In the genomic region with DNA sequence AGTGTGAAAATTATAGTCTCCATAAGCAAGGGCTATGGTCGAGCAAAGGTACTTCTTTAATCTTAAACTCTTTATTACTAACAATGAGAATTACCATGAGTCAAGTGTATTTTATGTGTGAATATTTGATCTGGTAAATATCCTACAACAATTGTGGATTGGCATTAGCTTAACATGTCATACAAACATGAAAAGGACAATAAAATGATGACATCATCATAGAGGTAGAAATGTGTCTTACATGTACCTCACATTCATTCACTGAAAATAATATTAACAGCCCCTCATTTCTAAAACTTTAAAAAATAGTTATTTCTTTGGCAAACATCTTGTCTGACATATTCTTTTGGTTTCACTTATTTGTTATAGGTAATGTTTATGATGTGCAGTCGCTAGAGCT, we compare ENCODE assay signal across 28 cellular contexts.
"Had no signal": no experiment of that assay in that cellular context is flagged by ENCODE, and none has a peak within 500 bp of the region (broad histone marks: within the 10 kb centered on the region; RNA-seq: fewer than 3 reads in every experiment).

No MANE protein-coding gene starts in this region.

- H3K27me3 Mint-ChIP-seq: activated CD8-positive, alpha-beta T cell treated with anti-CD3 and anti-CD28 coated beads for 36 hours; activated naive CD4-positive, alpha-beta T cell treated with anti-CD3 and anti-CD28 coated beads, Interleukin-2, amount 50 U/mL, for 24 hours; activated naive CD8-positive, alpha-beta T cell treated with anti-CD3 and anti-CD28 coated beads, Interleukin-2, amount 50 U/mL, for 24 hours; memory B cell; naive thymus-derived CD8-positive, alpha-beta T cell; T-helper 17 cell had no signal

- H3K4me3 Mint-ChIP-seq: activated CD8-positive, alpha-beta T cell treated with anti-CD3 and anti-CD28 coated beads for 36 hours; activated naive CD4-positive, alpha-beta T cell treated with anti-CD3 and anti-CD28 coated beads, Interleukin-2, amount 50 U/mL, for 24 hours; activated naive CD8-positive, alpha-beta T cell treated with anti-CD3 and anti-CD28 coated beads, Interleukin-2, amount 50 U/mL, for 24 hours; immature natural killer cell; memory B cell; naive thymus-derived CD8-positive, alpha-beta T cell; neural progenitor cell; T-helper 17 cell had no signal

- H3K4me1 Mint-ChIP-seq: activated naive CD4-positive, alpha-beta T cell treated with anti-CD3 and anti-CD28 coated beads, Interleukin-2, amount 50 U/mL, for 24 hours; activated naive CD8-positive, alpha-beta T cell treated with anti-CD3 and anti-CD28 coated beads, Interleukin-2, amount 50 U/mL, for 24 hours; immature natural killer cell; memory B cell; naive thymus-derived CD8-positive, alpha-beta T cell; neural progenitor cell; T-helper 17 cell had no signal

- H3K9me3 ChIP-seq: testis, transverse colon had no signal

- H3K9ac ChIP-seq: neural progenitor cell had no signal

- ATAC-seq: activated CD8-positive, alpha-beta T cell treated with anti-CD3 and anti-CD28 coated beads for 36 hours; activated naive CD8-positive, alpha-beta T cell treated with anti-CD3 and anti-CD28 coated beads, Interleukin-2, amount 50 U/mL, for 24 hours; left colon; naive thymus-derived CD8-positive, alpha-beta T cell; right cardiac atrium; stimulated activated naive CD8-positive, alpha-beta T cell treated with anti-CD3 and anti-CD28 coated beads, Interleukin-15, Interleukin-2, amounts not matched to agents 100 U/mL and 50 U/mL, for 24 hours; T-helper 17 cell had no signal

- H3K9me3 Mint-ChIP-seq: activated naive CD8-positive, alpha-beta T cell treated with anti-CD3 and anti-CD28 coated beads, Interleukin-2, amount 50 U/mL, for 24 hours; activated T-helper 2 cell treated with anti-CD3 and anti-CD28 coated beads, Interferon-gamma antibody, Interleukin-2, Interleukin-4, amounts not matched to agents 10 μg/mL and 5 μg/mL and 100 μg/mL, durations not matched to agents 14 hours and 24 hours and 36 hours; memory B cell; neural progenitor cell had no signal

- DNase-seq: activated CD4-positive, alpha-beta T cell treated with anti-CD3 and anti-CD28 coated beads for 1 hour; activated CD4-positive, alpha-beta T cell treated with anti-CD3 and anti-CD28 coated beads, Interleukin-2, amount 50 U/mL, for 1 hour; activated CD8-positive, alpha-beta T cell treated with anti-CD3 and anti-CD28 coated beads for 36 hours; activated naive CD8-positive, alpha-beta T cell treated with anti-CD3 and anti-CD28 coated beads, Interleukin-2, amount 50 U/mL, for 24 hours; activated T-cell treated with anti-CD3 and anti-CD28 coated beads, Interleukin-2, amount 50 U/mL, for 48 hours; amygdala; dermis blood vessel endothelial cell; effector CD4-positive, alpha-beta T cell; head of caudate nucleus; hippocampal formation; immature natural killer cell; kidney; left colon; naive thymus-derived CD8-positive, alpha-beta T cell; occipital lobe; posterior cingulate gyrus; right cardiac atrium; stimulated activated CD4-positive, alpha-beta T cell treated with anti-CD3 and anti-CD28 coated beads, Interleukin-2, amount 100 ng/mL, for 48 hours; stimulated activated naive CD8-positive, alpha-beta T cell treated with anti-CD3 and anti-CD28 coated beads, Interleukin-15, Interleukin-2, amounts not matched to agents 100 U/mL and 50 U/mL, for 24 hours; T-helper 17 cell; T1000; testis; transverse colon had no signal

- H3K36me3 ChIP-seq: neural progenitor cell, transverse colon had no signal

- H2AFZ ChIP-seq: neural progenitor cell had no signal

- H3K36me3 Mint-ChIP-seq: activated naive CD4-positive, alpha-beta T cell treated with anti-CD3 and anti-CD28 coated beads, Interleukin-2, amount 50 U/mL, for 24 hours; immature natural killer cell; memory B cell had no signal

- FAIRE-seq: colon, kidney had no signal

- H3K4me2 ChIP-seq: neural progenitor cell had no signal

- H3K27ac ChIP-seq: neural progenitor cell, testis, transverse colon had no signal

- H3K27ac Mint-ChIP-seq: activated CD8-positive, alpha-beta T cell treated with anti-CD3 and anti-CD28 coated beads for 36 hours; activated naive CD4-positive, alpha-beta T cell treated with anti-CD3 and anti-CD28 coated beads, Interleukin-2, amount 50 U/mL, for 24 hours; activated naive CD8-positive, alpha-beta T cell treated with anti-CD3 and anti-CD28 coated beads, Interleukin-2, amount 50 U/mL, for 24 hours; activated T-helper 2 cell treated with anti-CD3 and anti-CD28 coated beads, Interferon-gamma antibody, Interleukin-2, Interleukin-4, amounts not matched to agents 10 μg/mL and 5 μg/mL and 100 μg/mL, durations not matched to agents 14 hours and 24 hours and 36 hours; immature natural killer cell; memory B cell; naive thymus-derived CD8-positive, alpha-beta T cell; neural progenitor cell; T-helper 17 cell had no signal

- H3K4me1 ChIP-seq: neural progenitor cell, testis, transverse colon had no signal

- H3K27me3 ChIP-seq: neural progenitor cell, testis, transverse colon had no signal

- H3K4me3 ChIP-seq: neural progenitor cell, testis, transverse colon had no signal
